In genomic region chr1:18913065-18913502, GRCh38 we compare ENCODE assay signal across 1 cellular context.
TF ChIP-seq lines count a peak whose summit lies in the region.

No MANE protein-coding gene starts in this region.

TF ChIP-seq in HepG2, 621 proteins besides CTCF, POLR2A, EP300 and RAD21 (continues in another document):
- TF ChIP-seq IRF1 (CRISPR knock-in tag; IDR thresholded peaks at IDR 0.05; ENCODE audit: low read depth) (no peak), ZNF331 (CRISPR knock-in tag; IDR thresholded peaks at IDR 0.05) (no peak), REXO4 (CRISPR knock-in tag; IDR thresholded peaks at IDR 0.05; ENCODE audit: borderline replicate concordance) (no peak), ZBTB39 (CRISPR knock-in tag; IDR thresholded peaks at IDR 0.05) (no peak), SSRP1 (CRISPR knock-in tag; IDR thresholded peaks at IDR 0.05) (no peak), GMEB2 (CRISPR knock-in tag; IDR thresholded peaks at IDR 0.05; ENCODE audit: low read depth) (no peak), HNRNPL (IDR thresholded peaks at IDR 0.05; ENCODE audit: low read depth, low read length) (no peak), JUND (CRISPR knock-in tag; IDR thresholded peaks at IDR 0.05) (no peak), ZNF839 (CRISPR knock-in tag; IDR thresholded peaks at IDR 0.05; ENCODE audit: borderline replicate concordance) (no peak), ZNF576 (CRISPR knock-in tag; IDR thresholded peaks at IDR 0.05) (no peak; the same call in 1 of the 2 replicates), ATF2 (CRISPR knock-in tag; IDR thresholded peaks at IDR 0.05) (0 out of 2 replicates have a peak, but pooled peaks have one; percentile 23), ZNF430 (CRISPR knock-in tag; IDR thresholded peaks at IDR 0.05) (no peak), ATF7-NPFF (CRISPR knock-in tag; IDR thresholded peaks at IDR 0.05; ENCODE audit: low read depth) (0 out of 2 replicates have a peak, but pooled peaks have one; percentile 29), BATF2 (CRISPR knock-in tag; IDR thresholded peaks at IDR 0.05) (no peak), ZNF773 (CRISPR knock-in tag; IDR thresholded peaks at IDR 0.05; ENCODE audit: borderline replicate concordance) (0 out of 2 replicates have a peak, but pooled peaks have one; percentile 57), ZNF34 (CRISPR knock-in tag; IDR thresholded peaks at IDR 0.05; ENCODE audit: borderline replicate concordance) (no peak), ZNF142 (CRISPR knock-in tag; IDR thresholded peaks at IDR 0.05) (0 out of 2 replicates have a peak, but pooled peaks have one; percentile 25), ZNF670 (CRISPR knock-in tag; IDR thresholded peaks at IDR 0.05; ENCODE audit: borderline replicate concordance) (no peak), ZBTB26 (CRISPR knock-in tag; IDR thresholded peaks at IDR 0.05; ENCODE audit: borderline replicate concordance) (no peak), SOX13 (IDR thresholded peaks at IDR 0.05) (no peak), SOX13 (CRISPR knock-in tag; conservative IDR thresholded peaks at IDR 0.05 in 1 of 2, IDR thresholded peaks at IDR 0.05 in 1 of 2) (no peak), CREB1 (IDR thresholded peaks at IDR 0.05) (no peak), CREB1 (CRISPR knock-in tag; IDR thresholded peaks at IDR 0.05) (peak; percentile 57; the same call in 1 of the 2 replicates), CSRNP2 (CRISPR knock-in tag; conservative IDR thresholded peaks at IDR 0.05; ENCODE audit: low read depth) (no peak), NCOA5 (CRISPR knock-in tag; IDR thresholded peaks at IDR 0.05) (no peak), KDM1A (CRISPR knock-in tag; IDR thresholded peaks at IDR 0.05) (no peak), THAP11 (CRISPR knock-in tag; IDR thresholded peaks at IDR 0.05) (no peak), E2F2 (CRISPR knock-in tag; IDR thresholded peaks at IDR 0.05; ENCODE audit: borderline replicate concordance) (no peak), ZNF580 (CRISPR knock-in tag; IDR thresholded peaks at IDR 0.05; ENCODE audit: borderline replicate concordance, low read depth) (peak; percentile 39; the same call in 1 of the 2 replicates), E2F1 (CRISPR knock-in tag; IDR thresholded peaks at IDR 0.05) (no peak), ZNF7 (CRISPR knock-in tag; IDR thresholded peaks at IDR 0.05) (no peak), THYN1 (CRISPR knock-in tag; IDR thresholded peaks at IDR 0.05; ENCODE audit: borderline replicate concordance, low read depth) (no peak), ZNF572 (CRISPR knock-in tag; IDR thresholded peaks at IDR 0.05) (no peak), ARID2 (CRISPR knock-in tag; IDR thresholded peaks at IDR 0.05; ENCODE audit: borderline replicate concordance) (no peak), ZNF841 (CRISPR knock-in tag; IDR thresholded peaks at IDR 0.05; ENCODE audit: borderline replicate concordance) (no peak), ZGPAT (CRISPR knock-in tag; IDR thresholded peaks at IDR 0.05) (no peak; the same call in 1 of the 2 replicates)
